Comparison of ENCODE assay signal across 9 cellular contexts in genomic region chr14:36699459-36699858, GRCh38. TPM values are rescaled to one million over a fixed set of nuclear protein-coding genes. Genes with fewer than 3 reads are reported as not detected.
"Had no signal": no experiment of that assay in that cellular context is flagged by ENCODE, and none has a peak within 500 bp of the region (broad histone marks: within the 10 kb centered on the region; RNA-seq: fewer than 3 reads in every experiment).

No MANE protein-coding gene starts in this region.

RNA-seq across cellular contexts. Expression of gene PAX9, which starts 37.8 kb away (rescaled TPM):
- total RNA-seq: activated CD4-positive, alpha-beta T cell treated with anti-CD3 and anti-CD28 coated beads, Interleukin-2, amount 10 ng/mL, durations not matched to agents 24 days and 14 days; activated CD8-positive, alpha-beta memory T cell treated with anti-CD3 and anti-CD28 coated beads for 36 hours; activated CD8-positive, alpha-beta T cell treated with anti-CD3 and anti-CD28 coated beads for 36 hours; activated naive CD8-positive, alpha-beta T cell treated with anti-CD3 and anti-CD28 coated beads for 36 hours; activated T-helper 17 cell treated with anti-CD3 and anti-CD28 coated beads, Interleukin-2, amount 50 U/mL, for 72 hours; cerebellum; Right ventricle myocardium inferior; T-helper 1 cell treated with Interleukin-12 subunit alpha and Interleukin-12 subunit beta and Interleukin-4 antibody, amounts not matched to agents 30 ng/mL and 1 ng/mL, for 36 hours; T-helper 2 cell treated with Interferon-gamma antibody and Interleukin-4, amounts not matched to agents 100 ng/mL and 5 ng/mL, for 36 hours had no signal
